ENCODE assay signal across 8 cellular contexts in genomic region chr10:24360286-24361127, GRCh38.
DNase-seq lines count a peak whose midpoint lies in the region; ATAC-seq, FAIRE-seq and TF ChIP-seq lines count a peak whose summit lies in the region.
"Had no signal": no experiment of that assay in that cellular context is flagged by ENCODE, and none has a peak within 500 bp of the region (broad histone marks: within the 10 kb centered on the region; RNA-seq: fewer than 3 reads in every experiment).

No MANE protein-coding gene starts in this region.

- peak; percentile 88 for ATAC-seq in GM19463 (IDR thresholded peaks at IDR 0.05; ENCODE audit: unreplicated experiment)

- no peak for TF ChIP-seq POLR2A in vagina (IDR thresholded peaks at IDR 0.05)

- DNase-seq in ELR (ENCODE audit: low read depth), result peak; percentile 79
- DNase-seq in HuH-7.5 (ENCODE audit: low spot score), result peak; percentile 35
- DNase-seq in SJSA1 (ENCODE audit: low read depth in 1 of 2, low spot score in 2 of 2), result peak; percentile 44 to 54
- peak; percentile 37 for DNase-seq in midbrain (lab: John Stamatoyannopoulos, UW)
- DNase-seq in vagina (ENCODE audit: extremely low spot score in 2 of 2), result no peak
- DNase-seq: activated naive CD8-positive, alpha-beta T cell treated with anti-CD3 and anti-CD28 coated beads, Interleukin-2, amount 10 ng/mL, durations not matched to agents 7 days and 5 days had no signal

- no peaks in the 10 kb centered on the region for H3K4me1 ChIP-seq in SJSA1 (replicated peaks)
- H3K4me1 ChIP-seq in vagina, result peaks cover 5% of the 10 kb centered on the region

- H3K27me3 ChIP-seq in SJSA1 (replicated peaks), result no peaks in the 10 kb centered on the region
- no peaks in the 10 kb centered on the region for H3K27me3 ChIP-seq in vagina

- intact Hi-C loops in vagina (cut with DNase I), result loop anchor here (10.0 kb wide), 1 partner anchor 146 kb away; no protein-coding TSS in a partner anchor

- FAIRE-seq in endometrium (lab: Jason Lieb, UNC), result peak; percentile 84

- H3K36me3 ChIP-seq in SJSA1 (no peaks in the 10 kb centered on the region), vagina (no peaks in the 10 kb centered on the region)

- H3K9me3 ChIP-seq in SJSA1 (replicated peaks), result no peaks in the 10 kb centered on the region
- no peaks in the 10 kb centered on the region for H3K9me3 ChIP-seq in vagina

- no peak overlapping the region for H3K4me3 ChIP-seq in SJSA1
- H3K4me3 ChIP-seq in vagina, result no peak overlapping the region

- H3K27ac ChIP-seq in SJSA1, result no peak overlapping the region
- H3K27ac ChIP-seq in vagina, result no peak overlapping the region

- peak; percentile 49 to 67 (median 51) for TF ChIP-seq CTCF in vagina (IDR thresholded peaks at IDR 0.05)

Comparison
In these comparisons a context has a peak if more than half of its experiments do, and no peak if none do; other contexts are left out.
1. DNase-seq: peak in ELR (single experiment), HuH-7.5 (single experiment), SJSA1 (2 of 2) and midbrain (single experiment); none in vagina (0 of 2).